In genomic region chr5:141968914-141969608, GRCh38 we compare ENCODE assay signal across 1 cellular context.
TF ChIP-seq lines count a peak whose summit lies in the region.

A gene with protein sequence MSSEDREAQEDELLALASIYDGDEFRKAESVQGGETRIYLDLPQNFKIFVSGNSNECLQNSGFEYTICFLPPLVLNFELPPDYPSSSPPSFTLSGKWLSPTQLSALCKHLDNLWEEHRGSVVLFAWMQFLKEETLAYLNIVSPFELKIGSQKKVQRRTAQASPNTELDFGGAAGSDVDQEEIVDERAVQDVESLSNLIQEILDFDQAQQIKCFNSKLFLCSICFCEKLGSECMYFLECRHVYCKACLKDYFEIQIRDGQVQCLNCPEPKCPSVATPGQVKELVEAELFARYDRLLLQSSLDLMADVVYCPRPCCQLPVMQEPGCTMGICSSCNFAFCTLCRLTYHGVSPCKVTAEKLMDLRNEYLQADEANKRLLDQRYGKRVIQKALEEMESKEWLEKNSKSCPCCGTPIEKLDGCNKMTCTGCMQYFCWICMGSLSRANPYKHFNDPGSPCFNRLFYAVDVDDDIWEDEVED (plus strand): TSS chr5:141969105. CDS start chr5:141973589, 4,484 bp downstream.

TF ChIP-seq in HepG2, 621 proteins besides CTCF, POLR2A, EP300 and RAD21 (continued from another document and continues in another):
- TF ChIP-seq GRHL1 (CRISPR knock-in tag; conservative IDR thresholded peaks at IDR 0.05) (no peak), ZNF816 (CRISPR knock-in tag; IDR thresholded peaks at IDR 0.05; ENCODE audit: borderline replicate concordance) (no peak; the same call in 1 of the 2 replicates), ZNF260 (CRISPR knock-in tag; IDR thresholded peaks at IDR 0.05; ENCODE audit: borderline replicate concordance, low read depth) (no peak), ZSCAN21 (CRISPR knock-in tag; IDR thresholded peaks at IDR 0.05; ENCODE audit: borderline replicate concordance) (peak; percentile 73; the same call in 1 of the 2 replicates), ZSCAN20 (CRISPR knock-in tag; IDR thresholded peaks at IDR 0.05; ENCODE audit: borderline replicate concordance) (peak; percentile 55), MAFF (IDR thresholded peaks at IDR 0.05; ENCODE audit: low read depth, low read length) (no peak), ZNF296 (CRISPR knock-in tag; conservative IDR thresholded peaks at IDR 0.05) (peak; percentile 89; the same call in 1 of the 2 replicates), ZEB1 (IDR thresholded peaks at IDR 0.05; ENCODE audit: insufficient replicate concordance, low read depth) (no peak), ZNF644 (CRISPR knock-in tag; IDR thresholded peaks at IDR 0.05; ENCODE audit: low read depth) (no peak), SOX6 (IDR thresholded peaks at IDR 0.05) (no peak), SOX6 (CRISPR knock-in tag; IDR thresholded peaks at IDR 0.05) (peak; percentile 68), ZNF180 (CRISPR knock-in tag; IDR thresholded peaks at IDR 0.05; ENCODE audit: borderline replicate concordance, low read depth) (no peak), U2AF2 (IDR thresholded peaks at IDR 0.05; ENCODE audit: low read depth, low read length) (peak; percentile 63; the same call in 1 of the 2 replicates), NFE2L2 (IDR thresholded peaks at IDR 0.05; ENCODE audit: low read length) (no peak), ZNF124 (CRISPR knock-in tag; IDR thresholded peaks at IDR 0.05) (0 out of 2 replicates have a peak, but pooled peaks have one; percentile 26), MYNN (CRISPR knock-in tag; IDR thresholded peaks at IDR 0.05; ENCODE audit: low read depth) (no peak), POGZ (CRISPR knock-in tag; IDR thresholded peaks at IDR 0.05) (peak; percentile 94), MTF2 (CRISPR knock-in tag; IDR thresholded peaks at IDR 0.05; ENCODE audit: borderline replicate concordance) (peak; percentile 89; the same call in 1 of the 2 replicates), ZNF432 (CRISPR knock-in tag; IDR thresholded peaks at IDR 0.05; ENCODE audit: borderline replicate concordance) (no peak), ZNF629 (CRISPR knock-in tag; conservative IDR thresholded peaks at IDR 0.05) (peak; percentile 18), KAT8 (CRISPR knock-in tag; IDR thresholded peaks at IDR 0.05) (peak; percentile 92), ZSCAN31 (CRISPR knock-in tag; IDR thresholded peaks at IDR 0.05; ENCODE audit: low read depth) (peak; percentile 71), EEA1 (CRISPR knock-in tag; IDR thresholded peaks at IDR 0.05; ENCODE audit: borderline replicate concordance) (0 out of 2 replicates have a peak, but pooled peaks have one; percentile 49), HDAC6 (IDR thresholded peaks at IDR 0.05; ENCODE audit: low read depth, low read length) (no peak), ZNF383 (CRISPR knock-in tag; IDR thresholded peaks at IDR 0.05; ENCODE audit: borderline replicate concordance) (0 out of 2 replicates have a peak, but pooled peaks have one; percentile 79), PHF8 (CRISPR knock-in tag; IDR thresholded peaks at IDR 0.05) (peak; percentile 99), KAT7 (CRISPR knock-in tag; IDR thresholded peaks at IDR 0.05; ENCODE audit: borderline replicate concordance) (peak; percentile 44; the same call in 1 of the 2 replicates), ZNF772 (CRISPR knock-in tag; IDR thresholded peaks at IDR 0.05) (0 out of 2 replicates have a peak, but pooled peaks have one; percentile 90), NR2F2 (IDR thresholded peaks at IDR 0.05; ENCODE audit: borderline replicate concordance, low read depth) (no peak), ARID3A (IDR thresholded peaks at IDR 0.05; ENCODE audit: low read depth, low read length) (no peak), PPARG (CRISPR knock-in tag; conservative IDR thresholded peaks at IDR 0.05) (no peak), NFRKB (IDR thresholded peaks at IDR 0.05) (no peak), FOXK2 (IDR thresholded peaks at IDR 0.05) (no peak), ZNF761 (CRISPR knock-in tag; conservative IDR thresholded peaks at IDR 0.05) (peak; percentile 82; the same call in 1 of the 2 replicates), SP5 (CRISPR knock-in tag; IDR thresholded peaks at IDR 0.05; ENCODE audit: borderline replicate concordance, low read depth) (peak; percentile 50), IRF2 (CRISPR knock-in tag; IDR thresholded peaks at IDR 0.05) (peak; percentile 30; the same call in 1 of the 2 replicates), SNAI1 (CRISPR knock-in tag; IDR thresholded peaks at IDR 0.05; ENCODE audit: borderline replicate concordance) (no peak), ZNF274 (CRISPR knock-in tag; IDR thresholded peaks at IDR 0.05) (peak; percentile 24; the same call in 1 of the 2 replicates), YEATS4 (CRISPR knock-in tag; IDR thresholded peaks at IDR 0.05; ENCODE audit: borderline replicate concordance) (peak; percentile 88)
- TF ChIP-seq, protein P1, sequence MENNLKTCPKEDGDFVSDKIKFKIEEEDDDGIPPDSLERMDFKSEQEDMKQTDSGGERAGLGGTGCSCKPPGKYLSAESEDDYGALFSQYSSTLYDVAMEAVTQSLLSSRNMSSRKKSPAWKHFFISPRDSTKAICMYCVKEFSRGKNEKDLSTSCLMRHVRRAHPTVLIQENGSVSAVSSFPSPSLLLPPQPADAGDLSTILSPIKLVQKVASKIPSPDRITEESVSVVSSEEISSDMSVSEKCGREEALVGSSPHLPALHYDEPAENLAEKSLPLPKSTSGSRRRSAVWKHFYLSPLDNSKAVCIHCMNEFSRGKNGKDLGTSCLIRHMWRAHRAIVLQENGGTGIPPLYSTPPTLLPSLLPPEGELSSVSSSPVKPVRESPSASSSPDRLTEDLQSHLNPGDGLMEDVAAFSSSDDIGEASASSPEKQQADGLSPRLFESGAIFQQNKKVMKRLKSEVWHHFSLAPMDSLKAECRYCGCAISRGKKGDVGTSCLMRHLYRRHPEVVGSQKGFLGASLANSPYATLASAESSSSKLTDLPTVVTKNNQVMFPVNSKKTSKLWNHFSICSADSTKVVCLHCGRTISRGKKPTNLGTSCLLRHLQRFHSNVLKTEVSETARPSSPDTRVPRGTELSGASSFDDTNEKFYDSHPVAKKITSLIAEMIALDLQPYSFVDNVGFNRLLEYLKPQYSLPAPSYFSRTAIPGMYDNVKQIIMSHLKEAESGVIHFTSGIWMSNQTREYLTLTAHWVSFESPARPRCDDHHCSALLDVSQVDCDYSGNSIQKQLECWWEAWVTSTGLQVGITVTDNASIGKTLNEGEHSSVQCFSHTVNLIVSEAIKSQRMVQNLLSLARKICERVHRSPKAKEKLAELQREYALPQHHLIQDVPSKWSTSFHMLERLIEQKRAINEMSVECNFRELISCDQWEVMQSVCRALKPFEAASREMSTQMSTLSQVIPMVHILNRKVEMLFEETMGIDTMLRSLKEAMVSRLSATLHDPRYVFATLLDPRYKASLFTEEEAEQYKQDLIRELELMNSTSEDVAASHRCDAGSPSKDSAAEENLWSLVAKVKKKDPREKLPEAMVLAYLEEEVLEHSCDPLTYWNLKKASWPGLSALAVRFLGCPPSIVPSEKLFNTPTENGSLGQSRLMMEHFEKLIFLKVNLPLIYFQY (CRISPR knock-in tag; IDR thresholded peaks at IDR 0.05; ENCODE audit: borderline replicate concordance) = 0 out of 2 replicates have a peak, but pooled peaks have one; percentile 41
- TF ChIP-seq, protein P2, sequence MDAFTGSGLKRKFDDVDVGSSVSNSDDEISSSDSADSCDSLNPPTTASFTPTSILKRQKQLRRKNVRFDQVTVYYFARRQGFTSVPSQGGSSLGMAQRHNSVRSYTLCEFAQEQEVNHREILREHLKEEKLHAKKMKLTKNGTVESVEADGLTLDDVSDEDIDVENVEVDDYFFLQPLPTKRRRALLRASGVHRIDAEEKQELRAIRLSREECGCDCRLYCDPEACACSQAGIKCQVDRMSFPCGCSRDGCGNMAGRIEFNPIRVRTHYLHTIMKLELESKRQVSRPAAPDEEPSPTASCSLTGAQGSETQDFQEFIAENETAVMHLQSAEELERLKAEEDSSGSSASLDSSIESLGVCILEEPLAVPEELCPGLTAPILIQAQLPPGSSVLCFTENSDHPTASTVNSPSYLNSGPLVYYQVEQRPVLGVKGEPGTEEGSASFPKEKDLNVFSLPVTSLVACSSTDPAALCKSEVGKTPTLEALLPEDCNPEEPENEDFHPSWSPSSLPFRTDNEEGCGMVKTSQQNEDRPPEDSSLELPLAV (CRISPR knock-in tag; conservative IDR thresholded peaks at IDR 0.05; ENCODE audit: low read depth) = no peak
- TF ChIP-seq, protein P3, sequence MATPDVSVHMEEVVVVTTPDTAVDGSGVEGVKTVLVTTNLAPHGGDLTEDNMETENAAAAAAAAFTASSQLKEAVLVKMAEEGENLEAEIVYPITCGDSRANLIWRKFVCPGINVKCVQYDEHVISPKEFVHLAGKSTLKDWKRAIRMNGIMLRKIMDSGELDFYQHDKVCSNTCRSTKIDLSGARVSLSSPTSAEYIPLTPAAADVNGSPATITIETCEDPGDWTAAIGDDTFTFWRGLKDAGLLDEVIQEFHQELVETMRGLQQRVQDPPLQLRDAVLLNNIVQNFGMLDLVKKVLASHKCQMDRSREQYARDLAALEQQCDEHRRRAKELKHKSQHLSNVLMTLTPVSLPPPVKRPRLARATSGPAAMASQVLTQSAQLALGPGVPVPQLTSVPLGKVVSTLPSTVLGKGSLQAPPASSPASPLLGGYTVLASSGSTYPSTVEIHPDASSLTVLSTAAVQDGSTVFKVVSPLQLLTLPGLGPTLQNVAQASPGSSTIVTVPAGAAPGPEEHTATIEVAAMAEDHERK (CRISPR knock-in tag; IDR thresholded peaks at IDR 0.05; ENCODE audit: low read depth) = 0 out of 2 replicates have a peak, but pooled peaks have one; percentile 40
- TF ChIP-seq, protein P4, sequence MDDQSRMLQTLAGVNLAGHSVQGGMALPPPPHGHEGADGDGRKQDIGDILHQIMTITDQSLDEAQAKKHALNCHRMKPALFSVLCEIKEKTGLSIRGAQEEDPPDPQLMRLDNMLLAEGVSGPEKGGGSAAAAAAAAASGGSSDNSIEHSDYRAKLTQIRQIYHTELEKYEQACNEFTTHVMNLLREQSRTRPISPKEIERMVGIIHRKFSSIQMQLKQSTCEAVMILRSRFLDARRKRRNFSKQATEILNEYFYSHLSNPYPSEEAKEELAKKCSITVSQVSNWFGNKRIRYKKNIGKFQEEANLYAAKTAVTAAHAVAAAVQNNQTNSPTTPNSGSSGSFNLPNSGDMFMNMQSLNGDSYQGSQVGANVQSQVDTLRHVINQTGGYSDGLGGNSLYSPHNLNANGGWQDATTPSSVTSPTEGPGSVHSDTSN (CRISPR knock-in tag; IDR thresholded peaks at IDR 0.05; ENCODE audit: borderline replicate concordance) = no peak
- TF ChIP-seq, protein P5, sequence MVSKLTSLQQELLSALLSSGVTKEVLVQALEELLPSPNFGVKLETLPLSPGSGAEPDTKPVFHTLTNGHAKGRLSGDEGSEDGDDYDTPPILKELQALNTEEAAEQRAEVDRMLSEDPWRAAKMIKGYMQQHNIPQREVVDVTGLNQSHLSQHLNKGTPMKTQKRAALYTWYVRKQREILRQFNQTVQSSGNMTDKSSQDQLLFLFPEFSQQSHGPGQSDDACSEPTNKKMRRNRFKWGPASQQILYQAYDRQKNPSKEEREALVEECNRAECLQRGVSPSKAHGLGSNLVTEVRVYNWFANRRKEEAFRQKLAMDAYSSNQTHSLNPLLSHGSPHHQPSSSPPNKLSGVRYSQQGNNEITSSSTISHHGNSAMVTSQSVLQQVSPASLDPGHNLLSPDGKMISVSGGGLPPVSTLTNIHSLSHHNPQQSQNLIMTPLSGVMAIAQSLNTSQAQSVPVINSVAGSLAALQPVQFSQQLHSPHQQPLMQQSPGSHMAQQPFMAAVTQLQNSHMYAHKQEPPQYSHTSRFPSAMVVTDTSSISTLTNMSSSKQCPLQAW (CRISPR knock-in tag; IDR thresholded peaks at IDR 0.05) = peak; percentile 86
- TF ChIP-seq, protein P6, sequence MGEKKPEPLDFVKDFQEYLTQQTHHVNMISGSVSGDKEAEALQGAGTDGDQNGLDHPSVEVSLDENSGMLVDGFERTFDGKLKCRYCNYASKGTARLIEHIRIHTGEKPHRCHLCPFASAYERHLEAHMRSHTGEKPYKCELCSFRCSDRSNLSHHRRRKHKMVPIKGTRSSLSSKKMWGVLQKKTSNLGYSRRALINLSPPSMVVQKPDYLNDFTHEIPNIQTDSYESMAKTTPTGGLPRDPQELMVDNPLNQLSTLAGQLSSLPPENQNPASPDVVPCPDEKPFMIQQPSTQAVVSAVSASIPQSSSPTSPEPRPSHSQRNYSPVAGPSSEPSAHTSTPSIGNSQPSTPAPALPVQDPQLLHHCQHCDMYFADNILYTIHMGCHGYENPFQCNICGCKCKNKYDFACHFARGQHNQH (CRISPR knock-in tag; IDR thresholded peaks at IDR 0.05) = peak; percentile 84
- TF ChIP-seq, protein P7, sequence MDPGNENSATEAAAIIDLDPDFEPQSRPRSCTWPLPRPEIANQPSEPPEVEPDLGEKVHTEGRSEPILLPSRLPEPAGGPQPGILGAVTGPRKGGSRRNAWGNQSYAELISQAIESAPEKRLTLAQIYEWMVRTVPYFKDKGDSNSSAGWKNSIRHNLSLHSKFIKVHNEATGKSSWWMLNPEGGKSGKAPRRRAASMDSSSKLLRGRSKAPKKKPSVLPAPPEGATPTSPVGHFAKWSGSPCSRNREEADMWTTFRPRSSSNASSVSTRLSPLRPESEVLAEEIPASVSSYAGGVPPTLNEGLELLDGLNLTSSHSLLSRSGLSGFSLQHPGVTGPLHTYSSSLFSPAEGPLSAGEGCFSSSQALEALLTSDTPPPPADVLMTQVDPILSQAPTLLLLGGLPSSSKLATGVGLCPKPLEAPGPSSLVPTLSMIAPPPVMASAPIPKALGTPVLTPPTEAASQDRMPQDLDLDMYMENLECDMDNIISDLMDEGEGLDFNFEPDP (CRISPR knock-in tag; conservative IDR thresholded peaks at IDR 0.05) = 0 out of 2 replicates have a peak, but pooled peaks have one; percentile 82
